ENCODE assay signal across 9 cellular contexts in genomic region chr2:242085941-242086621, GRCh38.
DNase-seq lines count a peak whose midpoint lies in the region; ATAC-seq and TF ChIP-seq lines count a peak whose summit lies in the region.
"Had no signal": no experiment of that assay in that cellular context is flagged by ENCODE, and none has a peak within 500 bp of the region (broad histone marks: within the 10 kb centered on the region; RNA-seq: fewer than 3 reads in every experiment).

No MANE protein-coding gene starts in this region.

- H3K36me3 ChIP-seq in heart right ventricle (no peaks in the 10 kb centered on the region), Caco-2 (ENCODE audit: control insufficient read depth, insufficient read depth, low read length) (no peaks in the 10 kb centered on the region)

- H3K27me3 ChIP-seq in heart right ventricle (peaks cover 0 to 6% (median 0%) of the 10 kb centered on the region in 7 donors), Caco-2 (replicated peaks; ENCODE audit: control insufficient read depth, insufficient read depth, low read length) (no peaks in the 10 kb centered on the region)

- TF ChIP-seq CTCF in Calu3 (IDR thresholded peaks at IDR 0.05; ENCODE audit: unreplicated experiment) (no peak), heart right ventricle (IDR thresholded peaks at IDR 0.05) (no peak), Caco-2 (IDR thresholded peaks at IDR 0.05; ENCODE audit: insufficient read depth in 1 of 2, low read depth in 1 of 2, low read length in 1 of 2, severe bottlenecking in 1 of 2, unreplicated experiment in 1 of 2) (no peak)

- H3K9me3 ChIP-seq in T-helper 17 cell (ENCODE audit: control insufficient read depth, low read length, poor library complexity, severe bottlenecking) (no peaks in the 10 kb centered on the region), heart right ventricle (no peaks in the 10 kb centered on the region), Caco-2 (no peaks in the 10 kb centered on the region)

- H3K9me3 Mint-ChIP-seq in Calu3 (ENCODE audit: low read depth, unreplicated experiment) (no peaks in the 10 kb centered on the region), Caco-2 (ENCODE audit: unreplicated experiment) (no peaks in the 10 kb centered on the region)

- H3K4me3 Mint-ChIP-seq in Calu3 (ENCODE audit: low read depth, unreplicated experiment): peak overlapping the region; percentile 39
- peak overlapping the region; percentile 63 for H3K4me3 Mint-ChIP-seq in T-helper 17 cell
- no peak overlapping the region for H3K4me3 Mint-ChIP-seq in Caco-2 (ENCODE audit: unreplicated experiment)

- H3K4me1 Mint-ChIP-seq in Calu3 (ENCODE audit: low read depth, unreplicated experiment) (peaks cover 32% of the 10 kb centered on the region), T-helper 17 cell (peaks cover 26% of the 10 kb centered on the region), Caco-2 (ENCODE audit: low read depth, unreplicated experiment) (peaks cover 4% of the 10 kb centered on the region)

- POLR2A ChIA-PET in Caco-2 (lab: Charles Lee): no interaction called here

- H3K27me3 Mint-ChIP-seq in Calu3 (ENCODE audit: unreplicated experiment): no peaks in the 10 kb centered on the region
- H3K27me3 Mint-ChIP-seq in T-helper 17 cell: peaks cover 8% of the 10 kb centered on the region
- H3K27me3 Mint-ChIP-seq in Caco-2 (ENCODE audit: insufficient read depth, unreplicated experiment): no peaks in the 10 kb centered on the region

- WGBS in heart right ventricle, 2 donors: 31 to 32% methylated on average over 6 of the region's 6 CpGs

- peak overlapping the region; percentile 48 to 85 (median 72) for H3K27ac ChIP-seq in heart right ventricle
- peak overlapping the region; percentile 15 for H3K27ac ChIP-seq in temporal lobe (ENCODE audit: low read depth, low read length)

- no peak for DNase-seq in Calu3
- DNase-seq in T-helper 17 cell: no peak
- DNase-seq in heart right ventricle: peak; percentile 43 to 48
- DNase-seq in kidney tubule cell (ENCODE audit: low spot score): no peak
- no peak for DNase-seq in OCI-M2 (lab: John Stamatoyannopoulos, UW; ENCODE audit: unreplicated experiment)
- no peak for DNase-seq in Caco-2

- H3K4me1 ChIP-seq in heart right ventricle: peaks cover 0 to 24% (median 16%) of the 10 kb centered on the region in 9 donors
- no peaks in the 10 kb centered on the region for H3K4me1 ChIP-seq in Caco-2

- H3K27ac Mint-ChIP-seq in Calu3 (ENCODE audit: unreplicated experiment) (peak overlapping the region; percentile 57), T-helper 17 cell (peak overlapping the region; percentile 90), Caco-2 (ENCODE audit: unreplicated experiment) (no peak overlapping the region)

- H3K36me3 Mint-ChIP-seq in Calu3 (ENCODE audit: insufficient read depth, unreplicated experiment) (peaks cover 29% of the 10 kb centered on the region), T-helper 17 cell (ENCODE audit: low read depth) (no peaks in the 10 kb centered on the region), Caco-2 (ENCODE audit: insufficient read depth, unreplicated experiment) (no peaks in the 10 kb centered on the region)

- CTCF ChIA-PET in Calu3 (lab: Charles Lee) (interaction anchor here (1.0 kb wide), 1 partner anchor 65 kb away, joined by 3 read pairs; no protein-coding TSS in a partner anchor), Caco-2 (lab: Charles Lee) (no interaction called here)

- intact Hi-C loops in Calu3 (cut with micrococcal nuclease; ENCODE audit: unreplicated experiment): no loop called here
- intact Hi-C loops in heart right ventricle (cut with DNase I): no loop called here
- intact Hi-C loops in Caco-2 (cut with micrococcal nuclease; ENCODE audit: unreplicated experiment): no loop called here

- H3K4me3 ChIP-seq in heart right ventricle (peak overlapping the region in 9 of 10 donors; percentile 15 to 48 (median 30)), Caco-2 (ENCODE audit: low read depth, low read length) (no peak overlapping the region)

- ATAC-seq in HG02623 (IDR thresholded peaks at IDR 0.05; ENCODE audit: unreplicated experiment) (peak; percentile 4), T-helper 17 cell (peak; percentile 15), heart right ventricle (peak; percentile 36 to 73 (median 50))
- ATAC-seq: HCT116 had no signal

- no TSS peak for BruUV-seq in Calu3 (replicated peaks; lab: Mats Ljungman, UMichigan)
- no TSS peak for BruUV-seq in Caco-2 (replicated peaks; lab: Mats Ljungman, UMichigan)

Comparison
In these comparisons a context has a peak if more than half of its experiments do, and no peak if none do; other contexts are left out.
1. DNase-seq: peak in heart right ventricle (2 of 2); none in Calu3 (single experiment), T-helper 17 cell (0 of 3), kidney tubule cell (single experiment), OCI-M2 (single experiment) and Caco-2 (0 of 2).
2. Peak in every context shown above with its lines, with median percentiles within 50 percentile points of each other: ATAC-seq.